Comparison of ENCODE assay signal across 1 cellular context in genomic region chr1:54027848-54028247, GRCh38.
TF ChIP-seq lines count a peak whose summit lies in the region.

No MANE protein-coding gene starts in this region.

TF ChIP-seq in K562, 482 proteins besides CTCF, POLR2A, EP300 and RAD21:
- TF ChIP-seq YBX1 (IDR thresholded peaks at IDR 0.05): no peak
- TF ChIP-seq ZSCAN29 (IDR thresholded peaks at IDR 0.05): no peak
- no peak for TF ChIP-seq NFIC (IDR thresholded peaks at IDR 0.05)
- no peak for TF ChIP-seq ETV5 (CRISPR knock-in tag; IDR thresholded peaks at IDR 0.05; ENCODE audit: low read depth)
- peak; percentile 12; the same call in 1 of the 2 replicates for TF ChIP-seq RFX1 (IDR thresholded peaks at IDR 0.05)
- no peak for TF ChIP-seq REST (CRISPR knock-in tag; IDR thresholded peaks at IDR 0.05; ENCODE audit: low read depth)
- no peak for TF ChIP-seq ARHGAP35 (IDR thresholded peaks at IDR 0.05; ENCODE audit: partially characterized antibody)
